8 cellular contexts compared by ENCODE assay signal in the genomic region with DNA sequence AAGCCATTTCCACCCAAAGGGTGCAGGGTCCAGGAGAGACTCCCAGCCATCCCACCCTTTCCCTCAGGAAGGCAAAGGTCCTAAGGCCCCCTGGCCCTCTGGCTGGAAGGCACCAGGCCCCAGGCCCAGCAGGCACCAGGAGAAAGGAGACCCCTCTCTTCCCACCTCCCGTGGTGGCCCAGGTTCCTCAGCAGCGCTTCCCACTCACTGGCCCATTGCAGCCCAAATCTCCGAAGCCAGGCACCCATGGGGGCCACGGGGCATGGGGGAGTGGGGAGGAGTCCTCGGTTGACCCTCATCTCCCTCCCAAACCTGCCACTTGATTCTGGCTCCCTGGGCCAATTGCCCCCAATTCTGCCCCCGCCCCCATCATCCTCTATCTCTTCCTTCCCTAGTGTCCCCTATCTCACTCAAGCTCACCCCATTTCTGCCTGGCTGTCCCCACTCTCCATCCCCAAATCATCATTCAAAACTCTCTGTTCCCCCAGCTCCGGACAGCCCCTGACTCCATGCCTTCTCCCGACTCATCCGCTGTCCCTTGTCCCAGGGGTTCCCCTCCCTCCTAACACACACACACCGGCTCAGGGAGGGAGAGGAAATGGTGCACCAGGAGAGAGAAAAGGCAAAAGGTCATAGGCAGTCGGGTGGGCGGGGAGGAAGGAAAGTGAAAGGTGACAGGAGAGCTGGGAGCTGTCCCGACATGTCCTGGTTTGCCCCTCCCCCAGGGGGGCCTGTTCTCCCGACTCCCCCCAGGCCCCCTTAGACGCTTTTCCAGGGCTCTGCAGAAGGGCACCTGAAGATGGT. TPM values are rescaled to one million over a fixed set of nuclear protein-coding genes. Genes with fewer than 3 reads are reported as not detected.
A peak's percentile ranks its signal among the peaks of the same experiment; 100 is the strongest.
DNase-seq lines count a peak whose midpoint lies in the region; ATAC-seq and TF ChIP-seq lines count a peak whose summit lies in the region.

No MANE protein-coding gene starts in this region.

- H3K9ac ChIP-seq in skeletal muscle tissue (ENCODE audit: low read depth in 1 of 3, low read length in 3 of 3), result peak overlapping the region in 2 of 3 donors; percentile 62

- peak overlapping the region; percentile 84 for H3K4me3 Mint-ChIP-seq in WTC11

- H3K9me3 Mint-ChIP-seq in WTC11, result no peaks in the 10 kb centered on the region

- no peak overlapping the region for H2AFZ ChIP-seq in hepatocyte

- H4K20me1 ChIP-seq in hepatocyte (ENCODE audit: insufficient read depth, poor library complexity, severe bottlenecking), result no peaks in the 10 kb centered on the region

- H3K79me2 ChIP-seq in hepatocyte, result no peaks in the 10 kb centered on the region

- ATAC-seq in WTC11, result peak; percentile 63
- no peak for ATAC-seq in GM21717 (IDR thresholded peaks at IDR 0.05; ENCODE audit: unreplicated experiment)

- TF ChIP-seq CTCF in GM13976 (IDR thresholded peaks at IDR 0.05; ENCODE audit: borderline replicate concordance, control extremely low read depth, extremely low read depth, insufficient read depth, missing control alignments), result no peak
- no peak for TF ChIP-seq CTCF in WTC11 (IDR thresholded peaks at IDR 0.05)
- no peak for TF ChIP-seq CTCF in hepatocyte (IDR thresholded peaks at IDR 0.05; ENCODE audit: poor library complexity)

- CTCF ChIA-PET in WTC11 (lab: Charles Lee), result interaction anchor here (0.7 to 1.8 kb wide), 6 partner anchors 10 to 180 kb away, joined by 3 to 7 read pairs (median 4); a partner anchor contains a TSS

- H3K9me2 ChIP-seq in hepatocyte (replicated peaks; ENCODE audit: insufficient read depth), result no peaks in the 10 kb centered on the region

- POLR2A ChIA-PET in WTC11 (lab: Charles Lee), result interaction anchor here (0.7 kb wide), 1 partner anchor 45 kb away, joined by 3 read pairs; no protein-coding TSS in a partner anchor

- WGBS in hepatocyte (ENCODE audit: low lambda C conversion rate, missing lambda C conversion rate), result 21% methylated on average over 7 of the region's 15 CpGs

- H3K36me3 Mint-ChIP-seq in WTC11, result peaks cover 12% of the 10 kb centered on the region; the same call in 1 of the 2 replicates

- peak overlapping the region; percentile 76 for H3K4me3 ChIP-seq in hepatocyte
- peak overlapping the region in 1 of 3 donors; percentile 69 for H3K4me3 ChIP-seq in skeletal muscle tissue (ENCODE audit: low read length in 3 of 3)

- in situ Hi-C loops in GM13976 (cut with MboI; ENCODE audit: low sequenced_read_pairs, unreplicated experiment), result no loop called here

- peaks cover 40% of the 10 kb centered on the region for H3K4me1 Mint-ChIP-seq in WTC11

- no peak overlapping the region for H3K27ac Mint-ChIP-seq in WTC11

- H3K27ac ChIP-seq in hepatocyte (peak overlapping the region; percentile 89), skeletal muscle tissue (ENCODE audit: low read depth, low read length) (no peak overlapping the region)

- no peaks in the 10 kb centered on the region for H3K27me3 Mint-ChIP-seq in WTC11 (ENCODE audit: low read depth)

- H3K36me3 ChIP-seq in hepatocyte (replicated peaks; ENCODE audit: insufficient read depth, low read depth) (no peaks in the 10 kb centered on the region), skeletal muscle tissue (ENCODE audit: control insufficient read depth in 3 of 3, insufficient read depth in 3 of 3, low read length in 3 of 3) (no peaks in the 10 kb centered on the region)

- no peaks in the 10 kb centered on the region for H3K27me3 ChIP-seq in hepatocyte
- H3K27me3 ChIP-seq in skeletal muscle tissue (ENCODE audit: control insufficient read depth in 3 of 3, insufficient read depth in 3 of 3, low read length in 3 of 3), result peaks cover 39 to 57% (median 40%) of the 10 kb centered on the region in 3 donors

- peak overlapping the region; percentile 99 for H3K4me2 ChIP-seq in hepatocyte

- DNase-seq in GM13976 (ENCODE audit: low spot score), result peak; percentile 48
- peak; percentile 38 for DNase-seq in WTC11 (ENCODE audit: low spot score)
- peak; percentile 44 for DNase-seq in hepatocyte (ENCODE audit: low spot score)
- no peak for DNase-seq in kidney glomerular epithelial cell (lab: John Stamatoyannopoulos, UW)
- DNase-seq in NK-92 (lab: John Stamatoyannopoulos, UW; ENCODE audit: unreplicated experiment), result no peak
- no peak for DNase-seq in SIG-M5 treated with dmso at 0.1 percent for 504 hours (lab: John Stamatoyannopoulos, UW; ENCODE audit: unreplicated experiment)

- H3K4me1 ChIP-seq in hepatocyte (ENCODE audit: insufficient read depth) (peaks cover 33% of the 10 kb centered on the region), skeletal muscle tissue (ENCODE audit: control insufficient read depth in 3 of 3, insufficient read depth in 3 of 3, low read length in 3 of 3) (peaks cover 11 to 25% (median 16%) of the 10 kb centered on the region in 3 donors)

- no peaks in the 10 kb centered on the region for H3K9me3 ChIP-seq in hepatocyte (ENCODE audit: low read depth)
- no peaks in the 10 kb centered on the region for H3K9me3 ChIP-seq in skeletal muscle tissue (ENCODE audit: control insufficient read depth in 3 of 3, low read length in 3 of 3)

TF ChIP-seq in WTC11, 78 proteins besides CTCF, POLR2A, EP300 and RAD21:
- no peak for TF ChIP-seq EMX1 (CRISPR knock-in tag; IDR thresholded peaks at IDR 0.05)
- no peak for TF ChIP-seq FOXP1 (CRISPR knock-in tag; IDR thresholded peaks at IDR 0.05; ENCODE audit: borderline replicate concordance)
- TF ChIP-seq ETV6 (CRISPR knock-in tag; IDR thresholded peaks at IDR 0.05), result 0 out of 2 replicates have a peak, but pooled peaks have one; percentile 56
- 0 out of 2 replicates have a peak, but pooled peaks have one; percentile 33 for TF ChIP-seq CBFB (CRISPR knock-in tag; IDR thresholded peaks at IDR 0.05; ENCODE audit: low read depth)
- TF ChIP-seq TP53 (CRISPR knock-in tag; IDR thresholded peaks at IDR 0.05), result peak; percentile 93

RNA-seq across cellular contexts. Expression of a gene that starts 1.2 kb away (rescaled TPM):
- 4.6 to 7.2 TPM (median 6.1 TPM) in 3 replicates for total RNA-seq in WTC11 (2021)
- 13.4 and 21.1 TPM in 2 replicates for total RNA-seq in hepatocyte
- polyA plus RNA-seq in hepatocyte, result 8.2 and 14.8 TPM in 2 replicates
- 0.52 TPM for total RNA-seq in skeletal muscle tissue

RNA-seq across cellular contexts. Expression of a gene that starts 21.3 kb away (rescaled TPM):
- not detected in 3 replicates for total RNA-seq in WTC11 (2021)
- total RNA-seq in hepatocyte, result 0.48 and 1.5 TPM in 2 replicates
- not detected in 2 replicates for polyA plus RNA-seq in hepatocyte
- total RNA-seq in skeletal muscle tissue, result 0.52 TPM

RNA-seq across cellular contexts. Expression of a gene that starts 43.9 kb away (rescaled TPM):
- total RNA-seq in WTC11 (2021) (15.8 to 18.6 TPM (median 16.0 TPM) in 3 replicates), hepatocyte (30.9 and 48.0 TPM in 2 replicates), skeletal muscle tissue (2.6 TPM)
- polyA plus RNA-seq in hepatocyte, result 43.5 and 53.5 TPM in 2 replicates

Comparison
In these comparisons a context has a peak if more than half of its experiments do, and no peak if none do; other contexts are left out.
1. DNase-seq: peak in GM13976 (single experiment), WTC11 (single experiment) and hepatocyte (single experiment); none in kidney glomerular epithelial cell (single experiment), NK-92 (single experiment) and SIG-M5 treated with dmso at 0.1 percent for 504 hours (single experiment).